ENCODE assay signal across 28 cellular contexts in the genomic region with DNA sequence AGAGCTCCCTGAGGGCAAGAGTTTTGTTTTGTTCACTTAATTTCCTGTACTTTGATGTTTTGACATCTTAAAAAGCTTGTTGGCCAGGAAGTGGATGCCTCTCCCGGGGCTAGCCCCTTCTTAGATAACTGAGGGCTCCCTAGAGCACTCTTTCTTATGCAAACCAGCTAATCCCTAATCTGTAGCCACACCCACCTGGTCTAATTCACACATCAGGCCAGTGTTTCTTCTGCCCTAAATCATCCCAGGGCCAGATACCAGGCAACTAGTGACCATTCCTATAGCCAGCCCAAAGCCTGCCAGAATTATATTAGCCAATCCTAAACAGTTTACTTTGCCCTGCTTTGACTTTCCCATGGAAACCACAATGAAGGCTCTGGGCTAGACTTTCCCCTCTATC. TPM values are rescaled to one million over a fixed set of nuclear protein-coding genes. Genes with fewer than 3 reads are reported as not detected.
DNase-seq lines count a peak whose midpoint lies in the region; ATAC-seq, FAIRE-seq and TF ChIP-seq lines count a peak whose summit lies in the region.
"Had no signal": no experiment of that assay in that cellular context is flagged by ENCODE, and none has a peak within 500 bp of the region (broad histone marks: within the 10 kb centered on the region; RNA-seq: fewer than 3 reads in every experiment).

No MANE protein-coding gene starts in this region.

- peak overlapping the region; percentile 2 for H3K27ac Mint-ChIP-seq in CD8-positive, alpha-beta T cell
- no peak overlapping the region for H3K27ac Mint-ChIP-seq in T-helper 17 cell
- H3K27ac Mint-ChIP-seq: activated T-helper 17 cell treated with anti-CD3 and anti-CD28 coated beads, Interleukin-2, amount 50 U/mL, for 72 hours had no signal

- no peaks in the 10 kb centered on the region for H3K36me3 ChIP-seq in CD8-positive, alpha-beta T cell (ENCODE audit: insufficient read depth, low read length)
- peaks cover 22% of the 10 kb centered on the region for H3K36me3 ChIP-seq in HUES48 (ENCODE audit: control insufficient read depth, insufficient read depth, low read length)
- peaks cover 11% of the 10 kb centered on the region; the same call in 2 of the 3 replicates for H3K36me3 ChIP-seq in K562 (ENCODE audit: control insufficient read depth, insufficient read depth, low read length)
- H3K36me3 ChIP-seq in mesendoderm (ENCODE audit: control insufficient read depth, insufficient read depth, low read length) = no peaks in the 10 kb centered on the region
- H3K36me3 ChIP-seq: BE2C, breast epithelium, prostate gland had no signal

- no peaks in the 10 kb centered on the region for H3K79me1 ChIP-seq in mesendoderm (ENCODE audit: low read length)

- peaks cover 26% of the 10 kb centered on the region for H3K36me3 Mint-ChIP-seq in CD8-positive, alpha-beta T cell
- H3K36me3 Mint-ChIP-seq in T-helper 17 cell (ENCODE audit: low read depth) = peaks cover 5% of the 10 kb centered on the region

- POLR2A ChIA-PET in CD8-positive, alpha-beta T cell (lab: Charles Lee) = interaction anchor here (1.1 kb wide), 1 partner anchor 32 kb away, joined by 3 read pairs; no protein-coding TSS in a partner anchor
- POLR2A ChIA-PET in K562 (lab: Yijun Ruan, JAX) = no interaction called here

- no peaks in the 10 kb centered on the region for H3K27me3 Mint-ChIP-seq in CD8-positive, alpha-beta T cell (ENCODE audit: low read depth)
- no peaks in the 10 kb centered on the region for H3K27me3 Mint-ChIP-seq in T-helper 17 cell
- H3K27me3 Mint-ChIP-seq: activated T-helper 17 cell treated with anti-CD3 and anti-CD28 coated beads, Interleukin-2, amount 50 U/mL, for 72 hours had no signal

- no TSS peak for BruUV-seq in K562 (replicated peaks; lab: Mats Ljungman, UMichigan)

- H3K4ac ChIP-seq in mesendoderm (ENCODE audit: low read depth, low read length) = no peak overlapping the region

- no peaks in the 10 kb centered on the region for H3K4me1 ChIP-seq in CD8-positive, alpha-beta T cell (ENCODE audit: insufficient read depth, low read length)
- H3K4me1 ChIP-seq in HUES48 (ENCODE audit: control insufficient read depth, insufficient read depth, low read length) = peaks cover 9% of the 10 kb centered on the region; the same call in 1 of the 2 replicates
- H3K4me1 ChIP-seq in K562 (replicated peaks in 1 of 2; ENCODE audit: control insufficient read depth in 2 of 2, insufficient read depth in 2 of 2, low read length in 2 of 2) = no peaks in the 10 kb centered on the region
- no peaks in the 10 kb centered on the region for H3K4me1 ChIP-seq in mesendoderm (ENCODE audit: control insufficient read depth, low read depth, low read length)
- H3K4me1 ChIP-seq: BE2C, breast epithelium, left lung, Peyer's patch, prostate gland, sigmoid colon, tibial nerve had no signal

- CTCF ChIA-PET in CD8-positive, alpha-beta T cell (lab: Charles Lee) = interaction anchor here (0.5 kb wide), 2 partner anchors 12 kb away, joined by 3 to 4 read pairs; no protein-coding TSS in a partner anchor
- CTCF ChIA-PET in K562 (lab: Yijun Ruan, JAX; ENCODE audit: low intra/inter-chr PET ratio) = no interaction called here

- FAIRE-seq in K562 (lab: Jason Lieb, UNC) = no peak

- H3K79me2 ChIP-seq in K562 (ENCODE audit: control insufficient read depth, insufficient read depth, low read length) = no peaks in the 10 kb centered on the region
- H3K79me2 ChIP-seq in mesendoderm (ENCODE audit: control insufficient read depth, insufficient read depth, low read length) = no peaks in the 10 kb centered on the region

- H3K9ac ChIP-seq in HUES48 (ENCODE audit: low read depth, low read length) = no peak overlapping the region
- no peak overlapping the region for H3K9ac ChIP-seq in K562 (ENCODE audit: insufficient read depth in 1 of 2, low read depth in 2 of 2, low read length in 2 of 2)
- no peak overlapping the region for H3K9ac ChIP-seq in mesendoderm (ENCODE audit: low read length)

- H4K20me1 ChIP-seq in K562 (replicated peaks; ENCODE audit: control insufficient read depth, insufficient read depth, low read length) = no peaks in the 10 kb centered on the region

- no peak overlapping the region for H2AK5ac ChIP-seq in mesendoderm (ENCODE audit: low read length)

- H3K9me3 Mint-ChIP-seq in CD8-positive, alpha-beta T cell = peaks cover 5% of the 10 kb centered on the region
- H3K9me3 Mint-ChIP-seq: activated T-helper 17 cell treated with anti-CD3 and anti-CD28 coated beads, Interleukin-2, amount 50 U/mL, for 72 hours had no signal

- no peak for TF ChIP-seq CTCF in CD8-positive, alpha-beta T cell (IDR thresholded peaks at IDR 0.05)
- TF ChIP-seq CTCF in K562 (IDR thresholded peaks at IDR 0.05 in 2 of 3, conservative IDR thresholded peaks at IDR 0.05 in 1 of 3; ENCODE audit: insufficient read depth in 2 of 3, low read depth in 1 of 3, low read length in 3 of 3) = no peak

- no peak overlapping the region for H2BK15ac ChIP-seq in mesendoderm (replicated peaks; ENCODE audit: low read depth)

- no CpG with 5 or more reads among the region's 1 CpG for WGBS in K562 (ENCODE audit: insufficient coverage, low coverage, missing lambda C conversion rate)
- WGBS in mesendoderm (ENCODE audit: extremely low coverage, insufficient coverage, low lambda C conversion rate) = no CpG with 5 or more reads among the region's 1 CpG

- intact Hi-C loops in CD8-positive, alpha-beta T cell (cut with DNase I, micrococcal nuclease) = no loop called here
- intact Hi-C loops in K562 (cut with micrococcal nuclease) = no loop called here

- DNase-seq in CD8-positive, alpha-beta T cell = no peak
- DNase-seq in K562 (ENCODE audit: extremely low read depth in 1 of 4, low spot score in 3 of 4) (no peak), mesendoderm (peak; percentile 77), NCI-H774 (lab: John Stamatoyannopoulos, UW) (no peak), T-helper 17 cell (no peak)
- no peak for DNase-seq in stimulated activated naive CD8-positive, alpha-beta T cell treated with anti-CD3 and anti-CD28 coated beads, Interleukin-15, Interleukin-2, amounts not matched to agents 100 U/mL and 50 U/mL, for 24 hours
- DNase-seq: activated CD4-positive, alpha-beta T cell treated with anti-CD3 and anti-CD28 coated beads for 48 hours; activated naive CD4-positive, alpha-beta T cell treated with anti-CD3 and anti-CD28 coated beads, Interleukin-2, amount 50 U/mL, for 16 hours; BE2C; left lung; mesenchymal stem cell; NCI-H1417; NCI-H2029 treated with DMSO at 0.1 percent for 48 hours; NCI-H2227 treated with DMSO at 0.1 percent for 48 hours; NCI-H526; nucleus accumbens; Peyer's patch; SHP77; sigmoid colon; stimulated activated CD4-positive, alpha-beta T cell treated with anti-CD3 and anti-CD28 coated beads, Interleukin-12 subunit alpha, Interleukin-12 subunit beta, amount 100 ng/mL, for 4 hours; stimulated activated CD4-positive, alpha-beta T cell treated with anti-CD3 and anti-CD28 coated beads, Interleukin-4, amount 100 ng/mL, for 24 hours had no signal

- in situ Hi-C loops in K562 (cut with MboI) = no loop called here

- ATAC-seq in CD8-positive, alpha-beta T cell = no peak
- ATAC-seq in K562 (peak; percentile 63), GM18873 (IDR thresholded peaks at IDR 0.05; ENCODE audit: low FRiP score, unreplicated experiment) (no peak), T-helper 17 cell (no peak)
- no peak for ATAC-seq in stimulated activated naive CD8-positive, alpha-beta T cell treated with anti-CD3 and anti-CD28 coated beads, Interleukin-15, Interleukin-2, amounts not matched to agents 100 U/mL and 50 U/mL, for 24 hours
- ATAC-seq: activated T-helper 17 cell treated with anti-CD3 and anti-CD28 coated beads, Interleukin-2, amount 50 U/mL, for 72 hours; gastroesophageal sphincter; left lung had no signal

- no peaks in the 10 kb centered on the region for H3K27me3 ChIP-seq in CD8-positive, alpha-beta T cell (ENCODE audit: insufficient read depth, low read length)
- H3K27me3 ChIP-seq in HUES48 (ENCODE audit: control insufficient read depth, insufficient read depth, low read length) = no peaks in the 10 kb centered on the region
- H3K27me3 ChIP-seq in K562 (ENCODE audit: control insufficient read depth in 2 of 2, insufficient read depth in 2 of 2, low read length in 2 of 2) = no peaks in the 10 kb centered on the region
- H3K27me3 ChIP-seq in mesendoderm (ENCODE audit: insufficient read depth, low read length, poor library complexity) = no peaks in the 10 kb centered on the region
- H3K27me3 ChIP-seq: BE2C, breast epithelium, gastroesophageal sphincter, left lung, Peyer's patch, sigmoid colon, tibial nerve had no signal

- H3K18ac ChIP-seq in mesendoderm (ENCODE audit: low read length) = no peak overlapping the region

- H4K8ac ChIP-seq in mesendoderm (ENCODE audit: low read depth, low read length) = no peak overlapping the region

- H3K4me3 ChIP-seq in CD8-positive, alpha-beta T cell (ENCODE audit: low read depth, low read length) = no peak overlapping the region
- no peak overlapping the region for H3K4me3 ChIP-seq in HUES48 (ENCODE audit: low read depth, low read length)
- no peak overlapping the region for H3K4me3 ChIP-seq in K562
- H3K4me3 ChIP-seq in mesendoderm (ENCODE audit: low read length) = no peak overlapping the region
- H3K4me3 ChIP-seq: breast epithelium, gastroesophageal sphincter, left lung, Peyer's patch, prostate gland, sigmoid colon, tibial nerve had no signal

- no peak for TF ChIP-seq EP300 in K562 (IDR thresholded peaks at IDR 0.05; ENCODE audit: low read length)

- no peak overlapping the region for H2BK120ac ChIP-seq in mesendoderm (ENCODE audit: low read depth, low read length)

- no peak overlapping the region for H3K27ac ChIP-seq in CD8-positive, alpha-beta T cell (ENCODE audit: low read depth, low read length)
- H3K27ac ChIP-seq in HUES48 (ENCODE audit: low read depth, low read length) (peak overlapping the region; percentile 6), K562 (ENCODE audit: extremely low read depth, low read depth, low read length) (no peak overlapping the region), mesendoderm (ENCODE audit: low read depth, low read length) (no peak overlapping the region)
- H3K27ac ChIP-seq: breast epithelium, gastroesophageal sphincter, left lung, Peyer's patch, prostate gland, sigmoid colon, tibial nerve had no signal

- H2BK5ac ChIP-seq in mesendoderm (ENCODE audit: low read length) = no peak overlapping the region

- no peak overlapping the region for H3K56ac ChIP-seq in mesendoderm (ENCODE audit: low read length)

- no peak overlapping the region for H3K4me3 Mint-ChIP-seq in CD8-positive, alpha-beta T cell
- H3K4me3 Mint-ChIP-seq in T-helper 17 cell = no peak overlapping the region
- H3K4me3 Mint-ChIP-seq: activated T-helper 17 cell treated with anti-CD3 and anti-CD28 coated beads, Interleukin-2, amount 50 U/mL, for 72 hours had no signal

- no peak overlapping the region for H3K23ac ChIP-seq in mesendoderm (ENCODE audit: low read length)

- H3K9me3 ChIP-seq in CD8-positive, alpha-beta T cell (ENCODE audit: low read length) = no peaks in the 10 kb centered on the region
- H3K9me3 ChIP-seq in HUES48 (ENCODE audit: control insufficient read depth, insufficient read depth, low read length) = no peaks in the 10 kb centered on the region
- H3K9me3 ChIP-seq in K562 (replicated peaks; ENCODE audit: control insufficient read depth, insufficient read depth, low read depth, low read length) = no peaks in the 10 kb centered on the region
- no peaks in the 10 kb centered on the region for H3K9me3 ChIP-seq in T-helper 17 cell (ENCODE audit: control insufficient read depth, low read length, poor library complexity, severe bottlenecking)
- H3K9me3 ChIP-seq: BE2C, breast epithelium, gastroesophageal sphincter, left lung, Peyer's patch, prostate gland, sigmoid colon, tibial nerve had no signal

- peaks cover 5% of the 10 kb centered on the region for H3K4me1 Mint-ChIP-seq in CD8-positive, alpha-beta T cell (ENCODE audit: low read depth)
- H3K4me1 Mint-ChIP-seq in T-helper 17 cell = peaks cover 4% of the 10 kb centered on the region

- H4K5ac ChIP-seq in mesendoderm (ENCODE audit: low read length) = no peak overlapping the region

- no peak for TF ChIP-seq RAD21 in K562 (CRISPR knock-in tag; conservative IDR thresholded peaks at IDR 0.05 in 1 of 2, IDR thresholded peaks at IDR 0.05 in 1 of 2)

- no peaks in the 10 kb centered on the region for H3K9me1 ChIP-seq in K562 (ENCODE audit: control insufficient read depth, insufficient read depth, low read length)

- no peak overlapping the region for H3K4me2 ChIP-seq in K562 (ENCODE audit: insufficient read depth, low read length)
- no peak overlapping the region for H3K4me2 ChIP-seq in mesendoderm (ENCODE audit: low read length)

- H2AFZ ChIP-seq in K562 (ENCODE audit: low read depth, low read length) = no peak overlapping the region

- no peak for TF ChIP-seq POLR2A in K562 (conservative IDR thresholded peaks at IDR 0.05)

RNA-seq across cellular contexts. Expression of gene WBP4, which starts 24.7 kb away (rescaled TPM):
- 1 to 10 TPM; 6.1 to 7.2 TPM for total RNA-seq in CD8-positive, alpha-beta T cell
- 1.9 and 5.9 TPM in 2 replicates for total RNA-seq in K562 (2011; cell fraction: chromatin; rRNA removed; ENCODE audit: low replicate concordance)
- total RNA-seq in K562 (2011; cell fraction: nucleolus; rRNA removed) = 1.5 and 1.6 TPM in 2 replicates
- 2.6 and 4.3 TPM in 2 replicates for total RNA-seq in K562 (2011; cell fraction: nucleoplasm; rRNA removed)
- 6.4 and 6.9 TPM in 2 replicates for total RNA-seq in K562 (2014; rRNA removed)
- 8.8 and 10.0 TPM in 2 replicates for total RNA-seq in K562 (2014; rRNA removed; fragmentation: Illumina TruSeq; extraction: Trizol)
- 8.3 and 8.4 TPM in 2 replicates for total RNA-seq in K562 (2015; rRNA removed; fragmentation: Illumina TruSeq; extraction: Trizol)
- 4.2 and 5.6 TPM in 2 replicates for total RNA-seq in K562 (2021)
- polyA plus RNA-seq in K562 (2011; rRNA removed) = 4.7 and 7.9 TPM in 2 replicates
- polyA plus RNA-seq in K562 (2011; cell fraction: cytosol; rRNA removed) = 0.70 and 1.5 TPM in 2 replicates
- 2.5 and 3.2 TPM in 2 replicates for polyA plus RNA-seq in K562 (2011; cell fraction: nucleus; rRNA removed)
- polyA plus RNA-seq in K562 (2012) = 6.2 and 6.7 TPM in 2 replicates
- 11.3 and 12.2 TPM in 2 replicates for polyA plus RNA-seq in K562 (2014; fragmentation: Illumina TruSeq; extraction: Trizol)
- 1 to 10 TPM; 5.5 to 6.1 TPM for polyA plus RNA-seq in K562 (2014; fragmentation: Nextera tagmentation; extraction: Ambion mirVana)
- polyA plus RNA-seq in K562 (2014; rRNA removed) = 10.0 and 11.2 TPM in 2 replicates
- 3.2 and 3.5 TPM in 2 replicates for polyA minus RNA-seq in K562 (2011; rRNA and poly(A)+ RNA removed)
- 1.9 and 2.6 TPM in 2 replicates for polyA minus RNA-seq in K562 (2011; cell fraction: cytosol; rRNA and poly(A)+ RNA removed)
- 2.4 and 4.1 TPM in 2 replicates for polyA minus RNA-seq in K562 (2011; cell fraction: nucleus; rRNA and poly(A)+ RNA removed)
- 22.1 TPM for polyA plus RNA-seq in mesendoderm (2013, experiment 1 of 2)
- 23.0 TPM for polyA plus RNA-seq in mesendoderm (2013, experiment 2 of 2)
- 1 to 10 TPM; 4.4 to 5.3 TPM for total RNA-seq in T-helper 17 cell

RNA-seq across cellular contexts. Expression of gene KBTBD6, which starts 46.6 kb away (rescaled TPM):
- total RNA-seq in CD8-positive, alpha-beta T cell = 1 to 10 TPM; 2.2 to 2.3 TPM
- 4.5 and 6.3 TPM in 2 replicates for total RNA-seq in K562 (2011; cell fraction: chromatin; rRNA removed; ENCODE audit: low replicate concordance)
- 5.0 and 5.9 TPM in 2 replicates for total RNA-seq in K562 (2011; cell fraction: nucleolus; rRNA removed)
- total RNA-seq in K562 (2011; cell fraction: nucleoplasm; rRNA removed) = 3.9 and 5.2 TPM in 2 replicates
- total RNA-seq in K562 (2014; rRNA removed) (3.3 and 4.3 TPM in 2 replicates), K562 (2014; rRNA removed; fragmentation: Illumina TruSeq; extraction: Trizol) (3.9 TPM in 2 replicates), K562 (2015; rRNA removed; fragmentation: Illumina TruSeq; extraction: Trizol) (4.6 and 4.9 TPM in 2 replicates), K562 (2021) (3.8 and 4.9 TPM in 2 replicates), T-helper 17 cell (1 to 10 TPM; 4.7 to 4.9 TPM)
- polyA plus RNA-seq in K562 (2011; rRNA removed) (2.6 and 3.4 TPM in 2 replicates), K562 (2014; fragmentation: Illumina TruSeq; extraction: Trizol) (2.8 and 3.2 TPM in 2 replicates), K562 (2014; fragmentation: Nextera tagmentation; extraction: Ambion mirVana) (1 to 10 TPM; 2.1 to 2.8 TPM), K562 (2014; rRNA removed) (1.9 and 2.5 TPM in 2 replicates)
- polyA plus RNA-seq in K562 (2011; cell fraction: cytosol; rRNA removed) = 2.6 and 3.2 TPM in 2 replicates
- 1.1 and 1.2 TPM in 2 replicates for polyA plus RNA-seq in K562 (2011; cell fraction: nucleus; rRNA removed)
- 2.6 and 3.2 TPM in 2 replicates for polyA plus RNA-seq in K562 (2012)
- polyA minus RNA-seq in K562 (2011; rRNA and poly(A)+ RNA removed) = 7.6 and 7.7 TPM in 2 replicates
- polyA minus RNA-seq in K562 (2011; cell fraction: cytosol; rRNA and poly(A)+ RNA removed) = 3.6 and 3.8 TPM in 2 replicates
- 2.3 and 4.3 TPM in 2 replicates for polyA minus RNA-seq in K562 (2011; cell fraction: nucleus; rRNA and poly(A)+ RNA removed)
- polyA plus RNA-seq in mesendoderm (2013, experiment 1 of 2) = 5.0 TPM
- 4.9 TPM for polyA plus RNA-seq in mesendoderm (2013, experiment 2 of 2)
